28 cellular contexts compared by ENCODE assay signal in genomic region chr3:37067577-37067976, GRCh38.
"Had no signal": no experiment of that assay in that cellular context is flagged by ENCODE, and none has a peak within 500 bp of the region (broad histone marks: within the 10 kb centered on the region; RNA-seq: fewer than 3 reads in every experiment).

No MANE protein-coding gene starts in this region.

- H3K27ac ChIP-seq: colonic mucosa, coronary artery, dorsolateral prefrontal cortex, epithelial cell of prostate, esophagus muscularis mucosa, esophagus squamous epithelium, foreskin keratinocyte, gastrocnemius medialis, gastroesophageal sphincter, heart left ventricle had no signal

- H3K36me3 ChIP-seq: colonic mucosa had no signal

- H3K27me3 ChIP-seq: colonic mucosa, dorsolateral prefrontal cortex, esophagus muscularis mucosa, esophagus squamous epithelium, foreskin keratinocyte, gastrocnemius medialis, gastroesophageal sphincter, heart left ventricle, heart right ventricle had no signal

- FAIRE-seq: colon, endometrium, endothelial cell of umbilical vein, frontal cortex had no signal

- H3K9me3 ChIP-seq: colonic mucosa, esophagus muscularis mucosa, esophagus squamous epithelium, gastrocnemius medialis, gastroesophageal sphincter, heart left ventricle, heart right ventricle had no signal

- H3K4me1 ChIP-seq: colonic mucosa, foreskin keratinocyte, gastrocnemius medialis had no signal

- DNase-seq: colonic mucosa; cortex of kidney; dermis blood vessel endothelial cell; dorsolateral prefrontal cortex; effector CD4-positive, alpha-beta T cell; effector CD8-positive, alpha-beta T cell; effector memory CD4-positive, alpha-beta T cell; effector memory CD8-positive, alpha-beta T cell; endodermal cell; erythroblast; esophagus squamous epithelium; foreskin fibroblast; foreskin keratinocyte; foreskin melanocyte; gastrocnemius medialis; glutamatergic neuron; head of caudate nucleus; heart left ventricle; heart right ventricle had no signal

- H3K4me3 ChIP-seq: colonic mucosa, coronary artery, dorsolateral prefrontal cortex, esophagus muscularis mucosa, esophagus squamous epithelium, gastrocnemius medialis, gastroesophageal sphincter, heart left ventricle, heart right ventricle had no signal

- ATAC-seq: effector memory CD8-positive, alpha-beta T cell; esophagus mucosa; gastrocnemius medialis; gastroesophageal sphincter; heart right ventricle had no signal
